9 cellular contexts compared by ENCODE assay signal in the genomic region with DNA sequence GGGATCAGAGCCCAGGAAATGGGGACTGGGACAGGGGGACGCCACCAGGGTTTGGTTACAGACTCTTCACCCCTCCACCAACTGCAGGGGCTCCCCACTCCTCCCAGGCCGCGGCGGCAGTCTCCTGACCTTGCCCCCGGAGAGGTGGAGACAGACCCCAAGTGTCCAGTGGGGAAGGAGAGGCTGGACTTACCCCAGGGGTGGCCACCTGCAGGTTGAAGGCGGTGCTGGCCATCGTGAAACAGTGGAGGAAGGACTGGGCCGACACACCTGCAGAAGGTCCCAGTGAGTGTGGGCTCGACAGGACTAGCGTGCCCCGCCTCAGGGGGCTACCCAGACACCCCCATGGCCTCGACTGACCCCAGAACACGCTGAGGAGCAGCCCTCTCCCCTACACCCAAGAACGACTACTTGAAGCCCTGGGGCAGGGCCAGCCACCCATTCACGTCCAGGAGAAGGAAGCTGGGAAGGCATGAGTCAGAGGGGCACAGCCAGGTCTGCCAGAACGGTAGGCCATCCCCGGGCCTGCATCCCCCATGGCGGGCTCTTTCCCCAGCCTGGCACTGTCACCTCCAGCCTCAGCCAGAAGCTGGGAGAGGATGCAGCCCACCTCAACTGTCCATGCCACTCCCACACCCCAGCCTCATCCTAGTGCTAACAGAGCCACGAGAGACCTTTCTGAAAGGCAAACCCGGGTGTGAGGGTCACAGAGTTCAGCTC. TPM values are rescaled to one million over a fixed set of nuclear protein-coding genes. Genes with fewer than 3 reads are reported as not detected.
DNase-seq lines count a peak whose midpoint lies in the region; ATAC-seq and TF ChIP-seq lines count a peak whose summit lies in the region.
"Had no signal": no experiment of that assay in that cellular context is flagged by ENCODE, and none has a peak within 500 bp of the region (broad histone marks: within the 10 kb centered on the region; RNA-seq: fewer than 3 reads in every experiment).

No MANE protein-coding gene starts in this region.

- H3K36me3 ChIP-seq in adipocyte (ENCODE audit: control insufficient read depth, insufficient read depth, low read length, severe bottlenecking) (peaks cover 47% of the 10 kb centered on the region), kidney epithelial cell (ENCODE audit: control insufficient read depth, insufficient read depth, low read length) (peaks cover 1% of the 10 kb centered on the region)

- H3K9ac ChIP-seq in adipocyte (ENCODE audit: low read length) = peak overlapping the region; percentile 91

- H3K4me3 ChIP-seq in HL-60 (replicated peaks; ENCODE audit: insufficient read depth, low read length) = peak overlapping the region; percentile 72
- peak overlapping the region; percentile 91 for H3K4me3 ChIP-seq in adipocyte (ENCODE audit: low read length)
- H3K4me3 ChIP-seq in kidney epithelial cell (ENCODE audit: low read depth, low read length) = no peak overlapping the region

- H3K27ac ChIP-seq in HL-60 (replicated peaks) = no peak overlapping the region

- ATAC-seq in omental fat pad (ENCODE audit: low FRiP score) (no peak), HG02588 (IDR thresholded peaks at IDR 0.05; ENCODE audit: unreplicated experiment) (no peak)

- DNase-seq in AG08395 (ENCODE audit: low spot score) (peak; percentile 26), HL-60 (ENCODE audit: low read depth in 1 of 2, low spot score in 1 of 2) (no peak), adipocyte (ENCODE audit: low read depth) (no peak), kidney epithelial cell (ENCODE audit: low read depth) (no peak), omental fat pad (ENCODE audit: low spot score) (no peak), AG20443 (ENCODE audit: low spot score) (no peak), COLO829 (ENCODE audit: low spot score) (no peak)
- DNase-seq: GOT3 had no signal

- H3K4me1 ChIP-seq in adipocyte (ENCODE audit: control insufficient read depth, insufficient read depth, low read length) = peaks cover 20% of the 10 kb centered on the region

- no peaks in the 10 kb centered on the region for H3K9me3 ChIP-seq in adipocyte (ENCODE audit: control insufficient read depth, low read length)

- TF ChIP-seq CTCF in HL-60 (IDR thresholded peaks at IDR 0.05; ENCODE audit: insufficient read depth, low read length) (no peak), kidney epithelial cell (IDR thresholded peaks at IDR 0.05; ENCODE audit: insufficient read depth, low read length, poor library complexity, severe bottlenecking) (peak; percentile 11), omental fat pad (IDR thresholded peaks at IDR 0.05) (no peak)

- H3K27me3 ChIP-seq in HL-60 (ENCODE audit: insufficient read depth, poor library complexity, severe bottlenecking) = no peaks in the 10 kb centered on the region
- H3K27me3 ChIP-seq in adipocyte (replicated peaks; ENCODE audit: control insufficient read depth, insufficient read depth, low read length) = no peaks in the 10 kb centered on the region
- H3K27me3 ChIP-seq in kidney epithelial cell (ENCODE audit: control insufficient read depth, insufficient read depth, low read length) = no peaks in the 10 kb centered on the region

RNA-seq across cellular contexts. Expression of gene GATD1, which starts 2.3 kb away (rescaled TPM):
- total RNA-seq in kidney epithelial cell (27.6 and 54.9 TPM in 2 replicates), omental fat pad (10 to 100 TPM; 12.5 to 19.8 (median 15.1) TPM)

RNA-seq across cellular contexts. Expression of gene CEND1, which starts 14.9 kb away (rescaled TPM):
- 0.25 TPM in 1 of 2 replicates, not detected in the other for total RNA-seq in kidney epithelial cell
- total RNA-seq in omental fat pad = not detected

RNA-seq across cellular contexts. Expression of gene SLC25A22, which starts 23.0 kb away (rescaled TPM):
- 17.1 and 19.8 TPM in 2 replicates for total RNA-seq in kidney epithelial cell
- total RNA-seq in omental fat pad = 10 to 100 TPM in 3 of 4 donors, 1 to 10 TPM in 1; 7.5 to 21.9 (median 12.7) TPM

RNA-seq across cellular contexts. Expression of gene TALDO1, which starts 27.8 kb away (rescaled TPM):
- total RNA-seq in kidney epithelial cell (201 and 207 TPM in 2 replicates), omental fat pad (100 to 1,000 TPM; 183 to 295 (median 239) TPM)

RNA-seq across cellular contexts. Expression of gene PIDD1, which starts 30.0 kb away (rescaled TPM):
- total RNA-seq in kidney epithelial cell (31.1 and 36.2 TPM in 2 replicates), omental fat pad (10 to 100 TPM in 1 of 4 donors, 1 to 10 TPM in 3; 7.1 to 22.9 (median 8.3) TPM)
